In genomic region chr15:43106486-43106829, GRCh38 we compare ENCODE assay signal across 8 cellular contexts. TPM values are rescaled to one million over a fixed set of nuclear protein-coding genes. Genes with fewer than 3 reads are reported as not detected.
DNase-seq lines count a peak whose midpoint lies in the region; ATAC-seq and TF ChIP-seq lines count a peak whose summit lies in the region.

No MANE protein-coding gene starts in this region.

- H3K27ac ChIP-seq in angular gyrus (ENCODE audit: low read depth, low read length) (peak overlapping the region; percentile 90), left lung (peak overlapping the region; percentile 90 to 94), thoracic aorta (peak overlapping the region; percentile 88 to 97)

- H3K4me3 Mint-ChIP-seq in activated CD4-positive, alpha-beta T cell treated with anti-CD3 and anti-CD28 coated beads for 36 hours: peak overlapping the region; percentile 93

- peak overlapping the region; percentile 61 to 78 for H3K4me3 ChIP-seq in left lung
- H3K4me3 ChIP-seq in thoracic aorta: peak overlapping the region; percentile 97

- H3K27me3 Mint-ChIP-seq in activated CD4-positive, alpha-beta T cell treated with anti-CD3 and anti-CD28 coated beads for 36 hours: no peaks in the 10 kb centered on the region

- H3K4me1 ChIP-seq in left lung (peaks cover 14 to 50% of the 10 kb centered on the region in 2 donors), thoracic aorta (ENCODE audit: control insufficient read depth in 1 of 2, low read depth in 2 of 2) (peaks cover 21 to 25% of the 10 kb centered on the region in 2 donors)

- intact Hi-C loops in activated CD4-positive, alpha-beta T cell treated with anti-CD3 and anti-CD28 coated beads for 36 hours (cut with DNase I, micrococcal nuclease): loop anchor here (1.0 to 10.0 kb wide), 12 partner anchors 16 to 641 kb away; partner anchors contain the start of genes CCNDBP1 (in 1 of the 2), CDAN1 (in 1 of the 2), LCMT2 (in 1 of the 2) and PDIA3 (in 1 of the 2)
- intact Hi-C loops in left lung (cut with DNase I): no loop called here

- POLR2A ChIA-PET in activated CD4-positive, alpha-beta T cell treated with anti-CD3 and anti-CD28 coated beads for 36 hours (lab: Charles Lee): no interaction called here

- TF ChIP-seq CTCF in left lung (IDR thresholded peaks at IDR 0.05): no peak
- TF ChIP-seq CTCF in thoracic aorta (IDR thresholded peaks at IDR 0.05): no peak

- DNase-seq in activated CD4-positive, alpha-beta T cell treated with anti-CD3 and anti-CD28 coated beads for 36 hours: no peak
- DNase-seq in activated CD4-positive, alpha-beta T cell treated with anti-CD3 and anti-CD28 coated beads for 4 hours: no peak
- DNase-seq in left lung (no peak), thoracic aorta (ENCODE audit: low spot score) (no peak), KG1 (lab: John Stamatoyannopoulos, UW) (no peak)
- no peak for DNase-seq in stimulated activated CD4-positive, alpha-beta T cell treated with anti-CD3 and anti-CD28 coated beads, Interleukin-12 subunit alpha, Interleukin-12 subunit beta, amount 100 ng/mL, for 4 hours
- DNase-seq in NK-92 treated with Interleukin-12 subunit alpha and Interleukin-12 subunit beta, amount 100 ng/mL, for 24 hours (lab: John Stamatoyannopoulos, UW): no peak

- H3K4me1 Mint-ChIP-seq in activated CD4-positive, alpha-beta T cell treated with anti-CD3 and anti-CD28 coated beads for 36 hours: peaks cover 36% of the 10 kb centered on the region

- H3K36me3 Mint-ChIP-seq in activated CD4-positive, alpha-beta T cell treated with anti-CD3 and anti-CD28 coated beads for 36 hours (ENCODE audit: low read depth): peaks cover 19% of the 10 kb centered on the region

- H3K36me3 ChIP-seq in left lung (peaks cover 2 to 8% of the 10 kb centered on the region in 2 donors), thoracic aorta (no peaks in the 10 kb centered on the region)

- no peak for ATAC-seq in activated CD4-positive, alpha-beta T cell treated with anti-CD3 and anti-CD28 coated beads for 36 hours
- ATAC-seq in left lung (no peak), thoracic aorta (ENCODE audit: insufficient number of reproducible peaks, low FRiP score, low read depth) (no peak)

- H3K27ac Mint-ChIP-seq in activated CD4-positive, alpha-beta T cell treated with anti-CD3 and anti-CD28 coated beads for 36 hours: peak overlapping the region; percentile 96

- no peaks in the 10 kb centered on the region for H3K9me3 ChIP-seq in left lung
- no peaks in the 10 kb centered on the region for H3K9me3 ChIP-seq in thoracic aorta

- H3K9me3 Mint-ChIP-seq in activated CD4-positive, alpha-beta T cell treated with anti-CD3 and anti-CD28 coated beads for 36 hours (ENCODE audit: low read depth): no peaks in the 10 kb centered on the region

- H3K27me3 ChIP-seq in left lung (no peaks in the 10 kb centered on the region), thoracic aorta (replicated peaks; ENCODE audit: insufficient read depth) (no peaks in the 10 kb centered on the region)

- CTCF ChIA-PET in activated CD4-positive, alpha-beta T cell treated with anti-CD3 and anti-CD28 coated beads for 36 hours (lab: Charles Lee): interaction anchor here (0.7 to 2.4 kb wide), 7 partner anchors 9 to 372 kb away, joined by 3 to 7 read pairs (median 4); no protein-coding TSS in a partner anchor

RNA-seq across cellular contexts. Expression of gene UBR1, which starts 0.6 kb away (rescaled TPM):
- total RNA-seq in activated CD4-positive, alpha-beta T cell treated with anti-CD3 and anti-CD28 coated beads for 36 hours: 10 to 100 TPM; 26.8 to 30.6 TPM
- total RNA-seq in left lung (10 to 100 TPM; 28.6 to 31.5 TPM), thoracic aorta (10 to 100 TPM; 30.6 to 70.4 TPM)

RNA-seq across cellular contexts. Expression of gene TMEM62, which starts 26.9 kb away (rescaled TPM):
- total RNA-seq in activated CD4-positive, alpha-beta T cell treated with anti-CD3 and anti-CD28 coated beads for 36 hours: 10 to 100 TPM; 10.9 to 12.9 TPM
- total RNA-seq in left lung: 10 to 100 TPM; 28.0 to 31.0 TPM
- 10 to 100 TPM; 22.5 to 51.1 TPM for total RNA-seq in thoracic aorta

Comparison
In these comparisons a context has a peak if more than half of its experiments do, and no peak if none do; other contexts are left out.
1. intact Hi-C loops: an anchor here in activated CD4-positive, alpha-beta T cell treated with anti-CD3 and anti-CD28 coated beads for 36 hours (1.0 to 10.0 kb wide); none called in left lung.